ENCODE assay signal across 1 cellular context in genomic region chr19:3443840-3444694, GRCh38.
A peak's percentile ranks its signal among the peaks of the same experiment; 100 is the strongest.
TF ChIP-seq lines count a peak whose summit lies in the region.

No MANE protein-coding gene starts in this region.

TF ChIP-seq in HepG2, 621 proteins besides CTCF, POLR2A, EP300 and RAD21:
- no peak for TF ChIP-seq NCOA1 (CRISPR knock-in tag; IDR thresholded peaks at IDR 0.05)
- TF ChIP-seq ZKSCAN8 (CRISPR knock-in tag; IDR thresholded peaks at IDR 0.05; ENCODE audit: borderline replicate concordance): no peak
- TF ChIP-seq ZBTB38 (CRISPR knock-in tag; IDR thresholded peaks at IDR 0.05): 0 out of 2 replicates have a peak, but pooled peaks have one; percentile 37
- peak; percentile 24; the same call in 1 of the 2 replicates for TF ChIP-seq NR2F2 (IDR thresholded peaks at IDR 0.05; ENCODE audit: borderline replicate concordance, low read depth)
- TF ChIP-seq, protein P1, sequence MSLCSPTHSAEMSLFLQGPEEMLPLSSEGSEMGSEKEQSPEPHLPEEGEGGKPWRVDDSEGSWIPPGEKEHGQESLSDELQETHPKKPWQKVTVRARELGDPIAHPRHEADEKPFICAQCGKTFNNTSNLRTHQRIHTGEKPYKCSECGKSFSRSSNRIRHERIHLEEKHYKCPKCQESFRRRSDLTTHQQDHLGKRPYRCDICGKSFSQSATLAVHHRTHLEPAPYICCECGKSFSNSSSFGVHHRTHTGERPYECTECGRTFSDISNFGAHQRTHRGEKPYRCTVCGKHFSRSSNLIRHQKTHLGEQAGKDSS (CRISPR knock-in tag; IDR thresholded peaks at IDR 0.05; ENCODE audit: borderline replicate concordance, low read depth): no peak
- TF ChIP-seq SOX13 (IDR thresholded peaks at IDR 0.05): no peak
- TF ChIP-seq SOX13 (CRISPR knock-in tag; conservative IDR thresholded peaks at IDR 0.05 in 1 of 2, IDR thresholded peaks at IDR 0.05 in 1 of 2): peak in 1 of 2 experiments; percentile 38; a peak in 1 of 4 replicates
- TF ChIP-seq, protein P2, sequence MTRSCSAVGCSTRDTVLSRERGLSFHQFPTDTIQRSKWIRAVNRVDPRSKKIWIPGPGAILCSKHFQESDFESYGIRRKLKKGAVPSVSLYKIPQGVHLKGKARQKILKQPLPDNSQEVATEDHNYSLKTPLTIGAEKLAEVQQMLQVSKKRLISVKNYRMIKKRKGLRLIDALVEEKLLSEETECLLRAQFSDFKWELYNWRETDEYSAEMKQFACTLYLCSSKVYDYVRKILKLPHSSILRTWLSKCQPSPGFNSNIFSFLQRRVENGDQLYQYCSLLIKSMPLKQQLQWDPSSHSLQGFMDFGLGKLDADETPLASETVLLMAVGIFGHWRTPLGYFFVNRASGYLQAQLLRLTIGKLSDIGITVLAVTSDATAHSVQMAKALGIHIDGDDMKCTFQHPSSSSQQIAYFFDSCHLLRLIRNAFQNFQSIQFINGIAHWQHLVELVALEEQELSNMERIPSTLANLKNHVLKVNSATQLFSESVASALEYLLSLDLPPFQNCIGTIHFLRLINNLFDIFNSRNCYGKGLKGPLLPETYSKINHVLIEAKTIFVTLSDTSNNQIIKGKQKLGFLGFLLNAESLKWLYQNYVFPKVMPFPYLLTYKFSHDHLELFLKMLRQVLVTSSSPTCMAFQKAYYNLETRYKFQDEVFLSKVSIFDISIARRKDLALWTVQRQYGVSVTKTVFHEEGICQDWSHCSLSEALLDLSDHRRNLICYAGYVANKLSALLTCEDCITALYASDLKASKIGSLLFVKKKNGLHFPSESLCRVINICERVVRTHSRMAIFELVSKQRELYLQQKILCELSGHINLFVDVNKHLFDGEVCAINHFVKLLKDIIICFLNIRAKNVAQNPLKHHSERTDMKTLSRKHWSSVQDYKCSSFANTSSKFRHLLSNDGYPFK (CRISPR knock-in tag; IDR thresholded peaks at IDR 0.05; ENCODE audit: borderline replicate concordance): peak; percentile 68; the same call in 1 of the 2 replicates
- no peak for TF ChIP-seq HNF1A (IDR thresholded peaks at IDR 0.05; ENCODE audit: low read depth)
- 0 out of 2 replicates have a peak, but pooled peaks have one; percentile 12 for TF ChIP-seq HNF1A (CRISPR knock-in tag; IDR thresholded peaks at IDR 0.05; ENCODE audit: borderline replicate concordance)
- 0 out of 2 replicates have a peak, but pooled peaks have one; percentile 21 for TF ChIP-seq HOXA3 (CRISPR knock-in tag; IDR thresholded peaks at IDR 0.05)
- TF ChIP-seq, protein P3, sequence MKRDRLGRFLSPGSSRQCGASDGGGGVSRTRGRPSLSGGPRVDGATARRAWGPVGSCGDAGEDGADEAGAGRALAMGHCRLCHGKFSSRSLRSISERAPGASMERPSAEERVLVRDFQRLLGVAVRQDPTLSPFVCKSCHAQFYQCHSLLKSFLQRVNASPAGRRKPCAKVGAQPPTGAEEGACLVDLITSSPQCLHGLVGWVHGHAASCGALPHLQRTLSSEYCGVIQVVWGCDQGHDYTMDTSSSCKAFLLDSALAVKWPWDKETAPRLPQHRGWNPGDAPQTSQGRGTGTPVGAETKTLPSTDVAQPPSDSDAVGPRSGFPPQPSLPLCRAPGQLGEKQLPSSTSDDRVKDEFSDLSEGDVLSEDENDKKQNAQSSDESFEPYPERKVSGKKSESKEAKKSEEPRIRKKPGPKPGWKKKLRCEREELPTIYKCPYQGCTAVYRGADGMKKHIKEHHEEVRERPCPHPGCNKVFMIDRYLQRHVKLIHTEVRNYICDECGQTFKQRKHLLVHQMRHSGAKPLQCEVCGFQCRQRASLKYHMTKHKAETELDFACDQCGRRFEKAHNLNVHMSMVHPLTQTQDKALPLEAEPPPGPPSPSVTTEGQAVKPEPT (CRISPR knock-in tag; IDR thresholded peaks at IDR 0.05; ENCODE audit: low read depth): no peak
- TF ChIP-seq ZBTB7B (CRISPR knock-in tag; IDR thresholded peaks at IDR 0.05): 0 out of 2 replicates have a peak, but pooled peaks have one; percentile 36
- TF ChIP-seq YY1 (IDR thresholded peaks at IDR 0.05; ENCODE audit: insufficient read depth, insufficient replicate concordance, low read depth, low read length): peak; percentile 55
- no peak for TF ChIP-seq SIN3A (IDR thresholded peaks at IDR 0.05; ENCODE audit: borderline replicate concordance, low read depth, low read length)
- TF ChIP-seq RXRA (CRISPR knock-in tag; IDR thresholded peaks at IDR 0.05): 0 out of 2 replicates have a peak, but pooled peaks have one; percentile 19
- TF ChIP-seq NR2F6 (IDR thresholded peaks at IDR 0.05): peak; percentile 51
- TF ChIP-seq NR2F6 (CRISPR knock-in tag; IDR thresholded peaks at IDR 0.05): no peak
- TF ChIP-seq HHEX (CRISPR knock-in tag; IDR thresholded peaks at IDR 0.05): no peak
- TF ChIP-seq, protein P4, sequence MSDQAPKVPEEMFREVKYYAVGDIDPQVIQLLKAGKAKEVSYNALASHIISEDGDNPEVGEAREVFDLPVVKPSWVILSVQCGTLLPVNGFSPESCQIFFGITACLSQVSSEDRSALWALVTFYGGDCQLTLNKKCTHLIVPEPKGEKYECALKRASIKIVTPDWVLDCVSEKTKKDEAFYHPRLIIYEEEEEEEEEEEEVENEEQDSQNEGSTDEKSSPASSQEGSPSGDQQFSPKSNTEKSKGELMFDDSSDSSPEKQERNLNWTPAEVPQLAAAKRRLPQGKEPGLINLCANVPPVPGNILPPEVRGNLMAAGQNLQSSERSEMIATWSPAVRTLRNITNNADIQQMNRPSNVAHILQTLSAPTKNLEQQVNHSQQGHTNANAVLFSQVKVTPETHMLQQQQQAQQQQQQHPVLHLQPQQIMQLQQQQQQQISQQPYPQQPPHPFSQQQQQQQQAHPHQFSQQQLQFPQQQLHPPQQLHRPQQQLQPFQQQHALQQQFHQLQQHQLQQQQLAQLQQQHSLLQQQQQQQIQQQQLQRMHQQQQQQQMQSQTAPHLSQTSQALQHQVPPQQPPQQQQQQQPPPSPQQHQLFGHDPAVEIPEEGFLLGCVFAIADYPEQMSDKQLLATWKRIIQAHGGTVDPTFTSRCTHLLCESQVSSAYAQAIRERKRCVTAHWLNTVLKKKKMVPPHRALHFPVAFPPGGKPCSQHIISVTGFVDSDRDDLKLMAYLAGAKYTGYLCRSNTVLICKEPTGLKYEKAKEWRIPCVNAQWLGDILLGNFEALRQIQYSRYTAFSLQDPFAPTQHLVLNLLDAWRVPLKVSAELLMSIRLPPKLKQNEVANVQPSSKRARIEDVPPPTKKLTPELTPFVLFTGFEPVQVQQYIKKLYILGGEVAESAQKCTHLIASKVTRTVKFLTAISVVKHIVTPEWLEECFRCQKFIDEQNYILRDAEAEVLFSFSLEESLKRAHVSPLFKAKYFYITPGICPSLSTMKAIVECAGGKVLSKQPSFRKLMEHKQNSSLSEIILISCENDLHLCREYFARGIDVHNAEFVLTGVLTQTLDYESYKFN (CRISPR knock-in tag; conservative IDR thresholded peaks at IDR 0.05): peak; percentile 23; the same call in 1 of the 2 replicates
- TF ChIP-seq, protein P5, sequence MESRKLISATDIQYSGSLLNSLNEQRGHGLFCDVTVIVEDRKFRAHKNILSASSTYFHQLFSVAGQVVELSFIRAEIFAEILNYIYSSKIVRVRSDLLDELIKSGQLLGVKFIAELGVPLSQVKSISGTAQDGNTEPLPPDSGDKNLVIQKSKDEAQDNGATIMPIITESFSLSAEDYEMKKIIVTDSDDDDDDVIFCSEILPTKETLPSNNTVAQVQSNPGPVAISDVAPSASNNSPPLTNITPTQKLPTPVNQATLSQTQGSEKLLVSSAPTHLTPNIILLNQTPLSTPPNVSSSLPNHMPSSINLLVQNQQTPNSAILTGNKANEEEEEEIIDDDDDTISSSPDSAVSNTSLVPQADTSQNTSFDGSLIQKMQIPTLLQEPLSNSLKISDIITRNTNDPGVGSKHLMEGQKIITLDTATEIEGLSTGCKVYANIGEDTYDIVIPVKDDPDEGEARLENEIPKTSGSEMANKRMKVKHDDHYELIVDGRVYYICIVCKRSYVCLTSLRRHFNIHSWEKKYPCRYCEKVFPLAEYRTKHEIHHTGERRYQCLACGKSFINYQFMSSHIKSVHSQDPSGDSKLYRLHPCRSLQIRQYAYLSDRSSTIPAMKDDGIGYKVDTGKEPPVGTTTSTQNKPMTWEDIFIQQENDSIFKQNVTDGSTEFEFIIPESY (CRISPR knock-in tag; IDR thresholded peaks at IDR 0.05): peak; percentile 90
- peak; percentile 36 for TF ChIP-seq ZNF687 (CRISPR knock-in tag; IDR thresholded peaks at IDR 0.05)
- peak; percentile 55; the same call in 1 of the 2 replicates for TF ChIP-seq PATZ1 (CRISPR knock-in tag; IDR thresholded peaks at IDR 0.05)
TF ChIP-seq in HepG2: peak in this region for 14.
